In genomic region chr14:80751285-80751684, GRCh38 we compare ENCODE assay signal across 4 cellular contexts.
TF ChIP-seq lines count a peak whose summit lies in the region.

No MANE protein-coding gene starts in this region.

TF ChIP-seq in HepG2, 621 proteins besides CTCF, POLR2A, EP300 and RAD21:
- TF ChIP-seq MAFF (IDR thresholded peaks at IDR 0.05; ENCODE audit: low read depth, low read length) (peak; percentile 61), MAFK (conservative IDR thresholded peaks at IDR 0.05 in 1 of 2, IDR thresholded peaks at IDR 0.05 in 1 of 2; ENCODE audit: low read length in 2 of 2) (peak; percentile 46 to 78; a peak in 3 of 4 replicates), JARID2 (CRISPR knock-in tag; IDR thresholded peaks at IDR 0.05; ENCODE audit: insufficient replicate concordance) (no peak)

TF ChIP-seq in A549, 52 proteins besides CTCF, POLR2A, EP300 and RAD21:
- TF ChIP-seq MAFK (IDR thresholded peaks at IDR 0.05; ENCODE audit: partially characterized antibody) (peak; percentile 74), EHMT2 (IDR thresholded peaks at IDR 0.05; ENCODE audit: low read depth) (no peak)
TF ChIP-seq in A549: peak in this region for 1.

TF ChIP-seq in IMR-90, 13 proteins besides CTCF, POLR2A, EP300 and RAD21:
- TF ChIP-seq, protein P1, sequence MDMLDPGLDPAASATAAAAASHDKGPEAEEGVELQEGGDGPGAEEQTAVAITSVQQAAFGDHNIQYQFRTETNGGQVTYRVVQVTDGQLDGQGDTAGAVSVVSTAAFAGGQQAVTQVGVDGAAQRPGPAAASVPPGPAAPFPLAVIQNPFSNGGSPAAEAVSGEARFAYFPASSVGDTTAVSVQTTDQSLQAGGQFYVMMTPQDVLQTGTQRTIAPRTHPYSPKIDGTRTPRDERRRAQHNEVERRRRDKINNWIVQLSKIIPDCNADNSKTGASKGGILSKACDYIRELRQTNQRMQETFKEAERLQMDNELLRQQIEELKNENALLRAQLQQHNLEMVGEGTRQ (IDR thresholded peaks at IDR 0.05; ENCODE audit: low read depth, low read length): no peak
- peak; percentile 69 for TF ChIP-seq MAFK (IDR thresholded peaks at IDR 0.05; ENCODE audit: low read depth, low read length)

TF ChIP-seq in K562, 482 proteins besides CTCF, POLR2A, EP300 and RAD21:
- TF ChIP-seq RFX5 (IDR thresholded peaks at IDR 0.05; ENCODE audit: low read depth, low read length) (no peak), ZNF316 (IDR thresholded peaks at IDR 0.05) (peak; percentile 60)
